In the genomic region with DNA sequence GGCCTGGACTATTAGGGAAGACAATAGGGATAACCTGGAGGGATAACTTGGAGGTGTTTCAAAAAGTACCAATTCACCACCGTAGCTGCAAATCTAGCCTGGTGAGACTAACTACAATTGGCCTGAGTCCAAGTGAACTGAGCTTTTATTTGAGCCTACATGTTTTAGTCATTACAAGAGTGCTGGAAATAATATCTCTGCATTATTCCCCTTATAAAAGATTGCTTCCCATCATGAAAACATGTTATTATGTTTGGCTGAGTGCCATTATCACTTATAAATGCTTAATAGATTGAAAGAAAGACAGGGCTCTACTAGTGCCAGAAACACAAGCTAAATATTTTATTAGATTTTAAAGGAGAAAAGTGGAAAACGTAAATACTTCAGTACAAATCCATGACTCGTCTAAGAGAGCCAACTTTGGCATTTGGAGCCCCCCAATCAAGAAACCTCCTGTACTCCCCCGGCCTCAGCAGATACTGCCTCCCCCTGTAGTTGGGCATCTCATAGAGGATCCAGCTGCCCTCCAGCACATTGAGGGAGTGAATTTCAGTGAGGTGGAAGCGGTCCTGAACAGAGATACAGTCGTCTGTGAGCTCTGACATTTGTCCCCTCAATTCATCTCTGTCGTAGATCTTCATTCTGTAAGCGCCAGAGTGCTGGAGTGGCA, we compare ENCODE assay signal across 12 cellular contexts. TPM values are rescaled to one million over a fixed set of nuclear protein-coding genes. Genes with fewer than 3 reads are reported as not detected.
DNase-seq lines count a peak whose midpoint lies in the region; ATAC-seq and TF ChIP-seq lines count a peak whose summit lies in the region.
"Had no signal": no experiment of that assay in that cellular context is flagged by ENCODE, and none has a peak within 500 bp of the region (broad histone marks: within the 10 kb centered on the region; RNA-seq: fewer than 3 reads in every experiment).

No MANE protein-coding gene starts in this region.

- peak; percentile 79 for DNase-seq in NCI-H2196 (lab: John Stamatoyannopoulos, UW; ENCODE audit: unreplicated experiment)
- DNase-seq in choroid plexus epithelial cell (ENCODE audit: low read depth) = peak; percentile 33
- no peak for DNase-seq in progenitor cell of endocrine pancreas (ENCODE audit: low spot score, unreplicated experiment)
- no peak for DNase-seq in T-helper 17 cell
- no peak for DNase-seq in GM10266 (ENCODE audit: extremely low spot score)
- DNase-seq: Caco-2, left ventricle myocardium inferior, ovary, testis had no signal

- H3K4me3 Mint-ChIP-seq in progenitor cell of endocrine pancreas (ENCODE audit: low read depth) (no peak overlapping the region), T-helper 17 cell (no peak overlapping the region)

- no peak for TF ChIP-seq EP300 in Ishikawa (IDR thresholded peaks at IDR 0.05; ENCODE audit: borderline replicate concordance)

- H3K27ac Mint-ChIP-seq in progenitor cell of endocrine pancreas = peak overlapping the region; percentile 78
- H3K27ac Mint-ChIP-seq in T-helper 17 cell = no peak overlapping the region

- peaks cover 8% of the 10 kb centered on the region for H3K9me3 Mint-ChIP-seq in progenitor cell of endocrine pancreas (ENCODE audit: low read depth)

- no peak for ATAC-seq in T-helper 17 cell
- no peak for ATAC-seq in GM18519 (IDR thresholded peaks at IDR 0.05; ENCODE audit: low FRiP score, unreplicated experiment)

- H3K4me3 ChIP-seq in choroid plexus epithelial cell (ENCODE audit: low read depth, low read length) = no peak overlapping the region
- H3K4me3 ChIP-seq: left ventricle myocardium inferior, ovary, testis had no signal

- TF ChIP-seq CTCF in choroid plexus epithelial cell (conservative IDR thresholded peaks at IDR 0.05; ENCODE audit: low read depth, low read length) = no peak
- no peak for TF ChIP-seq CTCF in progenitor cell of endocrine pancreas (IDR thresholded peaks at IDR 0.05; ENCODE audit: unreplicated experiment)
- TF ChIP-seq CTCF in GM10266 (IDR thresholded peaks at IDR 0.05; ENCODE audit: control insufficient read depth, insufficient read depth, low read depth, missing control alignments) = no peak

- H3K9me3 ChIP-seq in T-helper 17 cell (ENCODE audit: control insufficient read depth, low read length, poor library complexity, severe bottlenecking) = no peaks in the 10 kb centered on the region
- H3K9me3 ChIP-seq: ovary, testis had no signal

- H3K27me3 Mint-ChIP-seq in progenitor cell of endocrine pancreas (no peaks in the 10 kb centered on the region), T-helper 17 cell (peaks cover 15% of the 10 kb centered on the region)

- H3K36me3 Mint-ChIP-seq in progenitor cell of endocrine pancreas (ENCODE audit: insufficient read depth) (no peaks in the 10 kb centered on the region), T-helper 17 cell (ENCODE audit: low read depth) (no peaks in the 10 kb centered on the region)

- peaks cover 9% of the 10 kb centered on the region for H3K4me1 Mint-ChIP-seq in progenitor cell of endocrine pancreas (ENCODE audit: low read depth)
- H3K4me1 Mint-ChIP-seq in T-helper 17 cell = peaks cover 3% of the 10 kb centered on the region

- TF ChIP-seq RAD21 in Ishikawa (IDR thresholded peaks at IDR 0.05; ENCODE audit: low read depth) = no peak

TF ChIP-seq in Ishikawa, 13 proteins besides CTCF, POLR2A, EP300 and RAD21:
- TF ChIP-seq NFIC (IDR thresholded peaks at IDR 0.05) = peak; percentile 47
- TF ChIP-seq, protein P1, sequence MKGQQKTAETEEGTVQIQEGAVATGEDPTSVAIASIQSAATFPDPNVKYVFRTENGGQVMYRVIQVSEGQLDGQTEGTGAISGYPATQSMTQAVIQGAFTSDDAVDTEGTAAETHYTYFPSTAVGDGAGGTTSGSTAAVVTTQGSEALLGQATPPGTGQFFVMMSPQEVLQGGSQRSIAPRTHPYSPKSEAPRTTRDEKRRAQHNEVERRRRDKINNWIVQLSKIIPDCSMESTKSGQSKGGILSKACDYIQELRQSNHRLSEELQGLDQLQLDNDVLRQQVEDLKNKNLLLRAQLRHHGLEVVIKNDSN (IDR thresholded peaks at IDR 0.05) = no peak

RNA-seq across cellular contexts. Expression of a gene that starts 3.6 kb away (rescaled TPM):
- total RNA-seq in progenitor cell of endocrine pancreas (not detected in 2 replicates), T-helper 17 cell (not detected)
- total RNA-seq: Caco-2, glomerular endothelial cell, left ventricle myocardium inferior, ovary had no signal

RNA-seq across cellular contexts. Expression of a gene that starts 12.8 kb away (rescaled TPM):
- not detected in 2 replicates for total RNA-seq in progenitor cell of endocrine pancreas
- total RNA-seq in T-helper 17 cell = not detected
- total RNA-seq: Caco-2, glomerular endothelial cell, left ventricle myocardium inferior, ovary had no signal

RNA-seq across cellular contexts. Expression of a gene that starts 18.1 kb away (rescaled TPM):
- not detected in 2 replicates for total RNA-seq in progenitor cell of endocrine pancreas
- not detected for total RNA-seq in T-helper 17 cell
- total RNA-seq: Caco-2, glomerular endothelial cell, left ventricle myocardium inferior, testis had no signal

RNA-seq across cellular contexts. Expression of a gene that starts 21.0 kb away (rescaled TPM):
- total RNA-seq in progenitor cell of endocrine pancreas (not detected in 2 replicates), T-helper 17 cell (not detected)
- total RNA-seq: Caco-2, glomerular endothelial cell, left ventricle myocardium inferior, ovary, testis had no signal

RNA-seq across cellular contexts. Expression of a gene that starts 47.4 kb away (rescaled TPM):
- total RNA-seq in progenitor cell of endocrine pancreas = not detected in 2 replicates
- not detected for total RNA-seq in T-helper 17 cell
- total RNA-seq: Caco-2, glomerular endothelial cell, left ventricle myocardium inferior, ovary, testis had no signal

Comparison
In these comparisons a context has a peak if more than half of its experiments do, and no peak if none do; other contexts are left out.
1. DNase-seq: peak in NCI-H2196 (single experiment) and choroid plexus epithelial cell (single experiment); none in progenitor cell of endocrine pancreas (single experiment), T-helper 17 cell (0 of 3) and GM10266 (single experiment).